17 cellular contexts compared by ENCODE assay signal in genomic region chr22:41513391-41513790, GRCh38. TPM values are rescaled to one million over a fixed set of nuclear protein-coding genes. Genes with fewer than 3 reads are reported as not detected.
A peak's percentile ranks its signal among the peaks of the same experiment; 100 is the strongest.
DNase-seq lines count a peak whose midpoint lies in the region; ATAC-seq, FAIRE-seq and TF ChIP-seq lines count a peak whose summit lies in the region.
"Had no signal": no experiment of that assay in that cellular context is flagged by ENCODE, and none has a peak within 500 bp of the region (broad histone marks: within the 10 kb centered on the region; RNA-seq: fewer than 3 reads in every experiment).

No MANE protein-coding gene starts in this region.

- no peak overlapping the region for H3K9ac ChIP-seq in keratinocyte (ENCODE audit: control insufficient read depth, extremely low read depth, insufficient read depth, low read length)

- no peak for ATAC-seq in stimulated activated effector memory CD8-positive, alpha-beta T cell treated with anti-CD3 and anti-CD28 coated beads, Interleukin-12 subunit alpha, Interleukin-12 subunit beta, amount 100 ng/mL, for 72 hours
- ATAC-seq in naive thymus-derived CD4-positive, alpha-beta T cell: no peak
- no peak for ATAC-seq in GM21723 (IDR thresholded peaks at IDR 0.05; ENCODE audit: unreplicated experiment)

- no peak overlapping the region for H3K4me2 ChIP-seq in keratinocyte (ENCODE audit: control insufficient read depth, extremely low read depth, insufficient read depth, low read depth, low read length)

- H3K27ac ChIP-seq in keratinocyte (ENCODE audit: control insufficient read depth, insufficient read depth, low read length): no peak overlapping the region
- H3K27ac ChIP-seq in naive thymus-derived CD4-positive, alpha-beta T cell (ENCODE audit: low read depth, low read length): no peak overlapping the region
- H3K27ac ChIP-seq: neutrophil, SK-N-MC had no signal

- peaks cover 41% of the 10 kb centered on the region for H3K36me3 Mint-ChIP-seq in Calu3 (ENCODE audit: insufficient read depth, unreplicated experiment)
- peaks cover 84% of the 10 kb centered on the region for H3K36me3 Mint-ChIP-seq in stimulated activated effector memory CD8-positive, alpha-beta T cell treated with anti-CD3 and anti-CD28 coated beads, Interleukin-12 subunit alpha, Interleukin-12 subunit beta, amount 100 ng/mL, for 72 hours
- H3K36me3 Mint-ChIP-seq in naive thymus-derived CD4-positive, alpha-beta T cell: peaks cover 2 to 25% (median 12%) of the 10 kb centered on the region in 5 donors

- peak overlapping the region; percentile 10 for H3K27ac Mint-ChIP-seq in Calu3 (ENCODE audit: unreplicated experiment)
- peak overlapping the region; percentile 73 for H3K27ac Mint-ChIP-seq in stimulated activated effector memory CD8-positive, alpha-beta T cell treated with anti-CD3 and anti-CD28 coated beads, Interleukin-12 subunit alpha, Interleukin-12 subunit beta, amount 100 ng/mL, for 72 hours
- H3K27ac Mint-ChIP-seq in naive thymus-derived CD4-positive, alpha-beta T cell: peak overlapping the region in 2 of 9 donors; percentile 24 to 41
- H3K27ac Mint-ChIP-seq: activated T-helper 1 cell treated with anti-CD3 and anti-CD28 coated beads, Interleukin-12 subunit alpha, Interleukin-12 subunit beta, Interleukin-2, Interleukin-4 antibody, amounts not matched to agents 30 ng/mL and 10 ng/mL and 1 ng/mL, durations not matched to agents 14 hours and 24 hours and 36 hours had no signal

- no peaks in the 10 kb centered on the region for H3K27me3 Mint-ChIP-seq in Calu3 (ENCODE audit: unreplicated experiment)
- no peaks in the 10 kb centered on the region for H3K27me3 Mint-ChIP-seq in naive thymus-derived CD4-positive, alpha-beta T cell

- H3K27me3 ChIP-seq in keratinocyte (ENCODE audit: control insufficient read depth, extremely low read depth, insufficient read depth, low read length): no peaks in the 10 kb centered on the region
- no peaks in the 10 kb centered on the region for H3K27me3 ChIP-seq in naive thymus-derived CD4-positive, alpha-beta T cell (ENCODE audit: control insufficient read depth in 2 of 2, insufficient read depth in 2 of 2, low read length in 2 of 2)
- H3K27me3 ChIP-seq: neutrophil, transverse colon had no signal

- intact Hi-C loops in Calu3 (cut with micrococcal nuclease; ENCODE audit: unreplicated experiment): no loop called here
- intact Hi-C loops in naive thymus-derived CD4-positive, alpha-beta T cell (cut with micrococcal nuclease): no loop called here

- TF ChIP-seq CTCF in Calu3 (IDR thresholded peaks at IDR 0.05; ENCODE audit: unreplicated experiment): no peak
- no peak for TF ChIP-seq CTCF in keratinocyte (optimal IDR thresholded peaks at IDR 0.05 in 1 of 3, IDR thresholded peaks at IDR 0.05 in 1 of 3, conservative IDR thresholded peaks at IDR 0.05 in 1 of 3; ENCODE audit: extremely low read depth in 1 of 3, insufficient read depth in 2 of 3, low read length in 3 of 3)

- H3K79me2 ChIP-seq in keratinocyte (ENCODE audit: control insufficient read depth, insufficient read depth, low read length): no peaks in the 10 kb centered on the region

- POLR2A ChIA-PET in naive thymus-derived CD4-positive, alpha-beta T cell (lab: Charles Lee): interaction anchor here (0.8 to 1.0 kb wide), 2 partner anchors 17 to 64 kb away, joined by 3 to 4 read pairs; no protein-coding TSS in a partner anchor

- no peak overlapping the region for H2AFZ ChIP-seq in keratinocyte (ENCODE audit: control insufficient read depth, low read length)

- H3K36me3 ChIP-seq in keratinocyte (ENCODE audit: control insufficient read depth in 2 of 2, extremely low read depth in 1 of 2, insufficient read depth in 2 of 2, low read length in 2 of 2): peaks cover 31 to 54% of the 10 kb centered on the region in 2 experiments
- peaks cover 4 to 94% (median 16%) of the 10 kb centered on the region in 3 experiments for H3K36me3 ChIP-seq in naive thymus-derived CD4-positive, alpha-beta T cell (ENCODE audit: control insufficient read depth in 2 of 3, insufficient read depth in 3 of 3, low read length in 3 of 3)

- no peak for DNase-seq in Calu3
- peak; percentile 63 for DNase-seq in cerebellar cortex (ENCODE audit: low spot score)
- no peak for DNase-seq in keratinocyte (ENCODE audit: low read depth, low spot score)
- DNase-seq in stimulated activated effector memory CD8-positive, alpha-beta T cell treated with anti-CD3 and anti-CD28 coated beads, Interleukin-12 subunit alpha, Interleukin-12 subunit beta, amount 100 ng/mL, for 72 hours (ENCODE audit: low spot score in 2 of 2): no peak
- DNase-seq in NCI-H2227 treated with DMSO at 0.1 percent for 48 hours (lab: John Stamatoyannopoulos, UW): no peak
- DNase-seq in naive thymus-derived CD4-positive, alpha-beta T cell: no peak
- no peak for DNase-seq in activated CD4-positive, alpha-beta T cell treated with anti-CD3 and anti-CD28 coated beads for 48 hours
- DNase-seq: activated CD4-positive, CD25-positive, alpha-beta regulatory T cell treated with anti-CD3 and anti-CD28 coated beads, Interleukin-2, amount 50 U/mL, for 72 hours; NCI-H1092 treated with DMSO at 0.1 percent for 48 hours; NCI-H524 treated with DMSO at 0.1 percent for 48 hours; transverse colon had no signal

- no peaks in the 10 kb centered on the region for H3K9me3 ChIP-seq in keratinocyte (ENCODE audit: control insufficient read depth, low read depth, low read length)
- no peaks in the 10 kb centered on the region for H3K9me3 ChIP-seq in naive thymus-derived CD4-positive, alpha-beta T cell (ENCODE audit: control insufficient read depth in 2 of 3, low read length in 3 of 3)
- H3K9me3 ChIP-seq: neutrophil, transverse colon had no signal

- peaks cover 46% of the 10 kb centered on the region for H3K4me1 Mint-ChIP-seq in Calu3 (ENCODE audit: low read depth, unreplicated experiment)
- H3K4me1 Mint-ChIP-seq in stimulated activated effector memory CD8-positive, alpha-beta T cell treated with anti-CD3 and anti-CD28 coated beads, Interleukin-12 subunit alpha, Interleukin-12 subunit beta, amount 100 ng/mL, for 72 hours: peaks cover 10% of the 10 kb centered on the region
- peaks cover 0 to 2% (median 0%) of the 10 kb centered on the region in 7 donors for H3K4me1 Mint-ChIP-seq in naive thymus-derived CD4-positive, alpha-beta T cell

- no peaks in the 10 kb centered on the region for H3K9me1 ChIP-seq in keratinocyte (ENCODE audit: control insufficient read depth, extremely low read depth, insufficient read depth, low read length)

- no peak overlapping the region for H3K4me3 ChIP-seq in keratinocyte (ENCODE audit: control insufficient read depth in 2 of 3, extremely low read depth in 1 of 3, insufficient read depth in 2 of 3, low read depth in 1 of 3, low read length in 3 of 3)
- no peak overlapping the region for H3K4me3 ChIP-seq in naive thymus-derived CD4-positive, alpha-beta T cell (ENCODE audit: low read length)
- H3K4me3 ChIP-seq: SK-N-MC, transverse colon had no signal

- peaks cover 23% of the 10 kb centered on the region for H3K4me1 ChIP-seq in keratinocyte (ENCODE audit: control insufficient read depth, extremely low read depth, insufficient read depth, low read length)
- no peaks in the 10 kb centered on the region for H3K4me1 ChIP-seq in naive thymus-derived CD4-positive, alpha-beta T cell (ENCODE audit: control insufficient read depth in 2 of 2, insufficient read depth in 2 of 2, low read length in 2 of 2)

- H3K9me3 Mint-ChIP-seq in Calu3 (ENCODE audit: low read depth, unreplicated experiment): no peaks in the 10 kb centered on the region
- H3K9me3 Mint-ChIP-seq in stimulated activated effector memory CD8-positive, alpha-beta T cell treated with anti-CD3 and anti-CD28 coated beads, Interleukin-12 subunit alpha, Interleukin-12 subunit beta, amount 100 ng/mL, for 72 hours: no peaks in the 10 kb centered on the region
- H3K9me3 Mint-ChIP-seq in naive thymus-derived CD4-positive, alpha-beta T cell: peaks cover 0 to 2% (median 0%) of the 10 kb centered on the region in 11 donors
- H3K9me3 Mint-ChIP-seq: activated T-helper 1 cell treated with anti-CD3 and anti-CD28 coated beads, Interleukin-12 subunit alpha, Interleukin-12 subunit beta, Interleukin-2, Interleukin-4 antibody, amounts not matched to agents 30 ng/mL and 10 ng/mL and 1 ng/mL, durations not matched to agents 14 hours and 24 hours and 36 hours had no signal

- FAIRE-seq in keratinocyte (lab: Jason Lieb, UNC): peak; percentile 49
- FAIRE-seq: bronchial epithelial cell, G401.6 had no signal

- dilution Hi-C loops in keratinocyte (cut with MboI; ENCODE audit: extremely low pct_ligation_motif_present, low sequenced_read_pairs): no loop called here

- BruUV-seq in Calu3 (replicated peaks; lab: Mats Ljungman, UMichigan): no TSS peak

- no peaks in the 10 kb centered on the region for H4K20me1 ChIP-seq in keratinocyte (ENCODE audit: control insufficient read depth, extremely low read depth, insufficient read depth, low read length)

- CTCF ChIA-PET in Calu3 (lab: Charles Lee): interaction anchor here (0.6 kb wide), 1 partner anchor 36 kb away, joined by 3 read pairs; no protein-coding TSS in a partner anchor
- CTCF ChIA-PET in naive thymus-derived CD4-positive, alpha-beta T cell (lab: Charles Lee): interaction anchor here (1.0 kb wide), 1 partner anchor 110 kb away, joined by 3 read pairs; no protein-coding TSS in a partner anchor

- no peak overlapping the region for H3K4me3 Mint-ChIP-seq in Calu3 (ENCODE audit: low read depth, unreplicated experiment)
- H3K4me3 Mint-ChIP-seq in stimulated activated effector memory CD8-positive, alpha-beta T cell treated with anti-CD3 and anti-CD28 coated beads, Interleukin-12 subunit alpha, Interleukin-12 subunit beta, amount 100 ng/mL, for 72 hours: no peak overlapping the region
- no peak overlapping the region for H3K4me3 Mint-ChIP-seq in naive thymus-derived CD4-positive, alpha-beta T cell
- H3K4me3 Mint-ChIP-seq: activated T-helper 1 cell treated with anti-CD3 and anti-CD28 coated beads, Interleukin-12 subunit alpha, Interleukin-12 subunit beta, Interleukin-2, Interleukin-4 antibody, amounts not matched to agents 30 ng/mL and 10 ng/mL and 1 ng/mL, durations not matched to agents 14 hours and 24 hours and 36 hours had no signal

RNA-seq across cellular contexts. Expression of gene POLR3H, which starts 30.9 kb away (rescaled TPM):
- total RNA-seq in Calu3 (2022): 49.7 and 53.8 TPM in 2 replicates
- 41.4 to 63.0 TPM (median 44.7 TPM) in 3 replicates for polyA plus RNA-seq in keratinocyte
- 12.3 TPM for polyA plus RNA-seq in keratinocyte (2011; ENCODE audit: low read depth)
- polyA plus RNA-seq in keratinocyte (2011; cell fraction: cytosol; rRNA removed): 52.9 and 63.3 TPM in 2 replicates
- 33.7 and 39.6 TPM in 2 replicates for polyA plus RNA-seq in keratinocyte (2011; cell fraction: nucleus; rRNA removed)
- polyA plus RNA-seq in keratinocyte (2012; ENCODE audit: low replicate concordance): 18.2 and 59.6 TPM in 2 replicates
- polyA minus RNA-seq in keratinocyte: 48.6 to 76.9 TPM (median 57.6 TPM) in 3 replicates
- polyA minus RNA-seq in keratinocyte (2011; cell fraction: cytosol; rRNA and poly(A)+ RNA removed): 22.8 TPM
- polyA minus RNA-seq in keratinocyte (2011; cell fraction: nucleus; rRNA and poly(A)+ RNA removed): 11.1 and 16.3 TPM in 2 replicates
- total RNA-seq in naive thymus-derived CD4-positive, alpha-beta T cell: 10 to 100 TPM; 21.7 to 59.6 (median 28.5) TPM
- polyA plus RNA-seq in naive thymus-derived CD4-positive, alpha-beta T cell: 10 to 100 TPM; 24.2 to 32.2 TPM

RNA-seq across cellular contexts. Expression of gene ACO2, which starts 44.5 kb away (rescaled TPM):
- 94.0 and 94.5 TPM in 2 replicates for total RNA-seq in Calu3 (2022)
- polyA plus RNA-seq in keratinocyte: 20.7 to 57.9 TPM (median 37.2 TPM) in 3 replicates
- polyA plus RNA-seq in keratinocyte (2011; ENCODE audit: low read depth): 40.0 TPM
- polyA plus RNA-seq in keratinocyte (2011; cell fraction: cytosol; rRNA removed): 35.0 and 56.8 TPM in 2 replicates
- polyA plus RNA-seq in keratinocyte (2011; cell fraction: nucleus; rRNA removed): 71.1 and 86.9 TPM in 2 replicates
- 63.5 and 73.5 TPM in 2 replicates for polyA plus RNA-seq in keratinocyte (2012; ENCODE audit: low replicate concordance)
- 24.7 to 137 TPM (median 37.7 TPM) in 3 replicates for polyA minus RNA-seq in keratinocyte
- polyA minus RNA-seq in keratinocyte (2011; cell fraction: cytosol; rRNA and poly(A)+ RNA removed): 32.4 TPM
- 49.6 and 64.0 TPM in 2 replicates for polyA minus RNA-seq in keratinocyte (2011; cell fraction: nucleus; rRNA and poly(A)+ RNA removed)
- total RNA-seq in naive thymus-derived CD4-positive, alpha-beta T cell: 10 to 100 TPM; 64.5 to 84.8 (median 70.3) TPM
- 100 to 1,000 TPM in 1 of 2 donors, 10 to 100 TPM in 1; 60.5 to 101 TPM for polyA plus RNA-seq in naive thymus-derived CD4-positive, alpha-beta T cell

RNA-seq across cellular contexts. Expression of gene PHF5A, which starts 44.9 kb away (rescaled TPM):
- 53.3 and 68.5 TPM in 2 replicates for total RNA-seq in Calu3 (2022)
- 51.9 to 77.7 TPM (median 73.0 TPM) in 3 replicates for polyA plus RNA-seq in keratinocyte
- 53.6 TPM for polyA plus RNA-seq in keratinocyte (2011; ENCODE audit: low read depth)
- polyA plus RNA-seq in keratinocyte (2011; cell fraction: cytosol; rRNA removed): 40.8 and 41.7 TPM in 2 replicates
- 26.2 and 35.5 TPM in 2 replicates for polyA plus RNA-seq in keratinocyte (2011; cell fraction: nucleus; rRNA removed)
- 37.7 and 52.7 TPM in 2 replicates for polyA plus RNA-seq in keratinocyte (2012; ENCODE audit: low replicate concordance)
- polyA minus RNA-seq in keratinocyte: 11.0 to 24.8 TPM (median 14.1 TPM) in 3 replicates
- polyA minus RNA-seq in keratinocyte (2011; cell fraction: cytosol; rRNA and poly(A)+ RNA removed): 8.8 TPM
- 3.8 and 8.6 TPM in 2 replicates for polyA minus RNA-seq in keratinocyte (2011; cell fraction: nucleus; rRNA and poly(A)+ RNA removed)
- total RNA-seq in naive thymus-derived CD4-positive, alpha-beta T cell: 10 to 100 TPM; 27.8 to 63.9 (median 36.0) TPM
- polyA plus RNA-seq in naive thymus-derived CD4-positive, alpha-beta T cell: 10 to 100 TPM; 22.4 to 25.8 TPM

RNA-seq across cellular contexts. Expression of gene CSDC2, which starts 47.4 kb away (rescaled TPM):
- total RNA-seq in Calu3 (2022): not detected in 2 replicates
- not detected in 3 replicates for polyA plus RNA-seq in keratinocyte
- not detected for polyA plus RNA-seq in keratinocyte (2011; ENCODE audit: low read depth)
- not detected in 2 replicates for polyA plus RNA-seq in keratinocyte (2011; cell fraction: cytosol; rRNA removed)
- not detected in 2 replicates for polyA plus RNA-seq in keratinocyte (2011; cell fraction: nucleus; rRNA removed)
- not detected in 2 replicates for polyA plus RNA-seq in keratinocyte (2012; ENCODE audit: low replicate concordance)
- not detected in 3 replicates for polyA minus RNA-seq in keratinocyte
- polyA minus RNA-seq in keratinocyte (2011; cell fraction: cytosol; rRNA and poly(A)+ RNA removed): not detected
- polyA minus RNA-seq in keratinocyte (2011; cell fraction: nucleus; rRNA and poly(A)+ RNA removed): not detected in 2 replicates
- not detected for total RNA-seq in naive thymus-derived CD4-positive, alpha-beta T cell
- polyA plus RNA-seq in naive thymus-derived CD4-positive, alpha-beta T cell: not detected
- total RNA-seq: activated T-helper 1 cell treated with anti-CD3 and anti-CD28 coated beads, Interleukin-12 subunit alpha, Interleukin-12 subunit beta, Interleukin-2, Interleukin-4 antibody, amounts not matched to agents 30 ng/mL and 10 ng/mL and 1 ng/mL, durations not matched to agents 14 hours and 24 hours and 36 hours had no signal
